ENCODE assay signal across 8 cellular contexts in the genomic region with DNA sequence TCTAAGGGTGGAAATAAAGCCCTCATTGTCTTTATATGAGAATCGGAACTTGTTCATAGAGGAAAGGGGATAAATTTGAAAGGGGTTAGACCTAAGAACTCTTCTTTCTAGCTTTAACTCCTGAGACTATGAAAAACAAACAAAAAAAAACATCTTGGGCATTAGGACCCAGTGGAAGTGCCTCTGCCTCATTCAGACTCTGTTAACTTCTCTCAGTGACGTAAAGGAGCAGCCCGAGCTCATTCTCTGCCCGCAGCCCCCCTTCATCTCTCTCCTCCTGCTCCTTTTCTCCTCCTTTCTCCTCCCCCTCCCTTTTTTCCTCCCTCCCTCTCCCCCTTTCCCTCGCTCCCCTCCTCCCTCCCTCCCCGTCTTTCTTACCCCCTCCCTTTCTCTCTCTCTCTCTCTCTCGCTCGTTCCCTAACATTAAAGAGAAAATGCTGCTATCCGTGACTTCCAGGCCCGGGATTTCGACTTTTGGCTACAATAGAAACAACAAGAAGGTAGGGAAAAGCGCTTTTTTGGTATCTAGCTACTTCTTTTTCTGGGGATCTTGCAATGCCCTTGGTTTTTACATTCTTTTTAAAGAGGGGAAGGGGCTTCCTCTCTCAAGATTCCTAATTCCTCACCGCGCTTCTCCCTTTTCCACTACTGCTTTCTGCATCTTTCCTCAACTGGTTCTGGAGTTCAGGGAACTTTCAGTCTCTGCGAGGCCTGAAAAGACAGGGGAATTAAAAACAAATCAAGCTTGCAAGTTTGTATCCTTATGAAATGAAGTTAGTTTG. TPM values are rescaled to one million over a fixed set of nuclear protein-coding genes. Genes with fewer than 3 reads are reported as not detected.
DNase-seq lines count a peak whose midpoint lies in the region; TF ChIP-seq lines count a peak whose summit lies in the region.

A gene with protein sequence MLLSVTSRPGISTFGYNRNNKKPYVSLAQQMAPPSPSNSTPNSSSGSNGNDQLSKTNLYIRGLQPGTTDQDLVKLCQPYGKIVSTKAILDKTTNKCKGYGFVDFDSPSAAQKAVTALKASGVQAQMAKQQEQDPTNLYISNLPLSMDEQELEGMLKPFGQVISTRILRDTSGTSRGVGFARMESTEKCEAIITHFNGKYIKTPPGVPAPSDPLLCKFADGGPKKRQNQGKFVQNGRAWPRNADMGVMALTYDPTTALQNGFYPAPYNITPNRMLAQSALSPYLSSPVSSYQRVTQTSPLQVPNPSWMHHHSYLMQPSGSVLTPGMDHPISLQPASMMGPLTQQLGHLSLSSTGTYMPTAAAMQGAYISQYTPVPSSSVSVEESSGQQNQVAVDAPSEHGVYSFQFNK (plus strand): TSS at position 231 of the 782 bp plus-strand sequence. CDS start 204 bp downstream, at position 435.

- H3K4me3 ChIP-seq in breast epithelium, result peak within 1 kb of the TSS; percentile 58 to 71 (median 61)
- peak within 1 kb of the TSS; percentile 30; the same call in 1 of the 2 replicates for H3K4me3 ChIP-seq in iPS DF 6.9 (ENCODE audit: low read length)

- peak; percentile 24 to 56 (median 43) for DNase-seq in stimulated activated naive CD4-positive, alpha-beta T cell (lab: John Stamatoyannopoulos, UW)
- DNase-seq in stimulated activated naive CD4-positive, alpha-beta T cell treated with Interleukin-2 at 50 U/mL for 16 hours (lab: John Stamatoyannopoulos, UW), result no peak
- DNase-seq in NCI-H146 (lab: John Stamatoyannopoulos, UW) (peak; percentile 54), T-helper 9 cell (peak; percentile 27), breast epithelium (ENCODE audit: low spot score in 2 of 2) (peak; percentile 74 to 89), iPS DF 6.9 (ENCODE audit: low read depth, low spot score) (peak; percentile 64), putamen (ENCODE audit: low spot score) (peak; percentile 80)
- DNase-seq in NK-92 treated with Interleukin-12 subunit alpha and Interleukin-12 subunit beta, amount 100 ng/mL, for 24 hours (lab: John Stamatoyannopoulos, UW), result no peak

- H3K27me3 ChIP-seq in breast epithelium, result no peaks in the 10 kb centered on the region
- H3K27me3 ChIP-seq in iPS DF 6.9 (ENCODE audit: control insufficient read depth, insufficient read depth, low read length), result no peaks in the 10 kb centered on the region

- H3K36me3 ChIP-seq in breast epithelium (no peaks in the 10 kb centered on the region), iPS DF 6.9 (ENCODE audit: control insufficient read depth, insufficient read depth, low read length) (no peaks in the 10 kb centered on the region)

- intact Hi-C loops in breast epithelium (cut with DNase I; ENCODE audit: low total_unique reads), result no loop called here

- TF ChIP-seq CTCF in breast epithelium (IDR thresholded peaks at IDR 0.05), result no peak

- H3K27ac ChIP-seq in breast epithelium (peak within 1 kb of the TSS; percentile 87 to 96), iPS DF 6.9 (ENCODE audit: low read length) (no peak within 1 kb of the TSS)

- no peaks in the 10 kb centered on the region for H3K9me3 ChIP-seq in breast epithelium
- H3K9me3 ChIP-seq in iPS DF 6.9 (ENCODE audit: control insufficient read depth, insufficient read depth, low read length), result no peaks in the 10 kb centered on the region

- peaks cover 4 to 6% of the 10 kb centered on the region in 2 donors for H3K4me1 ChIP-seq in breast epithelium
- peaks cover 4% of the 10 kb centered on the region; the same call in 1 of the 2 replicates for H3K4me1 ChIP-seq in iPS DF 6.9 (ENCODE audit: control insufficient read depth, insufficient read depth, low read length)

- no peak for TF ChIP-seq POLR2A in breast epithelium (IDR thresholded peaks at IDR 0.05)

- no CpG with 5 or more reads among the region's 15 CpGs for WGBS in iPS DF 6.9 (ENCODE audit: insufficient coverage, insufficient read length)

RNA-seq across cellular contexts. Expression of the gene that starts here (rescaled TPM):
- 10 to 100 TPM; 22.9 to 27.5 (median 27.2) TPM for total RNA-seq in breast epithelium

Comparison
In these comparisons a context has a peak if more than half of its experiments do, and no peak if none do; other contexts are left out.
1. DNase-seq: peak in stimulated activated naive CD4-positive, alpha-beta T cell (6 of 6), NCI-H146 (single experiment), T-helper 9 cell (single experiment), breast epithelium (2 of 2), iPS DF 6.9 (single experiment) and putamen (single experiment); none in stimulated activated naive CD4-positive, alpha-beta T cell treated with Interleukin-2 at 50 U/mL for 16 hours (single experiment) and NK-92 treated with Interleukin-12 subunit alpha and Interleukin-12 subunit beta, amount 100 ng/mL, for 24 hours (single experiment).